Comparison of ENCODE assay signal across 1 cellular context in the genomic region with DNA sequence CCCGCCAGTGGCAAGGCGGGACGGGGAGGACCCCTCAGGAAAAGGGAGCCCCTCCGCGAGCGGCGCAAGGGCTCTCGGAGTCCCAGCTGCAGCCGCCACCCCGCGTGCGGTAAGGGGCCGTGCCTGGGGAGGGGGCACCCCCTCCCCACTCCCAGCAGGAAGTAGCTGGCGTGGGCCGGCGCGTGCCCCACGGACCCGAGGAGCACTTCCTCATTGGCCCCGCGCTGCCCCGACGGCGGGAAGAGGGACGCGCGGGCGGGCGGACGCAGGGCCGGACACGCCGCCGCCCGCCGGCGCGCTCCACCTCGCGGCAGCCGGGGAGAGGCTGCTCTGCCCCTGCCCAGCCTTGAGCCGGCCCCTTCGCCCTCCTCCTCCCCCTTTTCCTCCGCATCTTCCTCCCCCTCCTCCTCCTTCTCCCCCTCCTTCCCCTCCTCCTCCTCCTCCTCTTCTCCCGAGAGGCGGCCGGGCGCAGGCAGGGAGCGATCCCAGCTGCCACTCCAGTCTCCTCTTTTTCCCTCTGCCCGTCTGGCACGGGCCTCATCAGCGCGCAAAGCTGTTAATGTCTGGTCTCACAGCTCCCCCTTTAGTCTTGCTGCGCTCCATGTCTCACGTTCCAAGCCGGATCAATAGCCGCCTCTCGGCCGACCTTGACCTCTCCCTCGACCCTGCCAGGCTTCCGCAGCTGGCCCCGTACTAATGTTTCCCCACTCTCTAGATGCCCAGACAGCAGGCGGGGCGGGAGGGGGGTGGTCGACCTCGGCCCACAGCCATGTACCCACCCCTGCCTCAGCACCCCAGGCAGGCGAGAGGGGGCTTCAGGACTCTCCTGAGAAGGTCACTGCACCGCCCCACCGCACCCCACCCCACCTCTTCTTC.
A peak's percentile ranks its signal among the peaks of the same experiment; 100 is the strongest.
TF ChIP-seq lines count a peak whose summit lies in the region.

No MANE protein-coding gene starts in this region.

TF ChIP-seq in HepG2, 621 proteins besides CTCF, POLR2A, EP300 and RAD21 (continued from another document and continues in another):
- TF ChIP-seq PATZ1 (CRISPR knock-in tag; IDR thresholded peaks at IDR 0.05): peak; percentile 60; the same call in 1 of the 2 replicates
- TF ChIP-seq DPF2 (CRISPR knock-in tag; IDR thresholded peaks at IDR 0.05; ENCODE audit: borderline replicate concordance, low read depth): 0 out of 2 replicates have a peak, but pooled peaks have one; percentile 34
- peak; percentile 28; the same call in 1 of the 2 replicates for TF ChIP-seq HOXA3 (CRISPR knock-in tag; IDR thresholded peaks at IDR 0.05)
- TF ChIP-seq, protein P1, sequence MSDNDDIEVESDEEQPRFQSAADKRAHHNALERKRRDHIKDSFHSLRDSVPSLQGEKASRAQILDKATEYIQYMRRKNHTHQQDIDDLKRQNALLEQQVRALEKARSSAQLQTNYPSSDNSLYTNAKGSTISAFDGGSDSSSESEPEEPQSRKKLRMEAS (IDR thresholded peaks at IDR 0.05): peak; percentile 70
- no peak for TF ChIP-seq ZFP36L1 (CRISPR knock-in tag; IDR thresholded peaks at IDR 0.05)
- TF ChIP-seq ZNF740 (CRISPR knock-in tag; IDR thresholded peaks at IDR 0.05): no peak
- 0 out of 2 replicates have a peak, but pooled peaks have one; percentile 37 for TF ChIP-seq ZNF564 (CRISPR knock-in tag; IDR thresholded peaks at IDR 0.05)
- TF ChIP-seq ZNF263 (CRISPR knock-in tag; IDR thresholded peaks at IDR 0.05): peak; percentile 85
- TF ChIP-seq ATF7 (IDR thresholded peaks at IDR 0.05): no peak
- TF ChIP-seq ATF7 (CRISPR knock-in tag; IDR thresholded peaks at IDR 0.05): no peak
- peak; percentile 62; the same call in 1 of the 2 replicates for TF ChIP-seq ZFP91 (CRISPR knock-in tag; IDR thresholded peaks at IDR 0.05; ENCODE audit: borderline replicate concordance)
- TF ChIP-seq ONECUT2 (CRISPR knock-in tag; IDR thresholded peaks at IDR 0.05): peak; percentile 94
- TF ChIP-seq, protein P2, sequence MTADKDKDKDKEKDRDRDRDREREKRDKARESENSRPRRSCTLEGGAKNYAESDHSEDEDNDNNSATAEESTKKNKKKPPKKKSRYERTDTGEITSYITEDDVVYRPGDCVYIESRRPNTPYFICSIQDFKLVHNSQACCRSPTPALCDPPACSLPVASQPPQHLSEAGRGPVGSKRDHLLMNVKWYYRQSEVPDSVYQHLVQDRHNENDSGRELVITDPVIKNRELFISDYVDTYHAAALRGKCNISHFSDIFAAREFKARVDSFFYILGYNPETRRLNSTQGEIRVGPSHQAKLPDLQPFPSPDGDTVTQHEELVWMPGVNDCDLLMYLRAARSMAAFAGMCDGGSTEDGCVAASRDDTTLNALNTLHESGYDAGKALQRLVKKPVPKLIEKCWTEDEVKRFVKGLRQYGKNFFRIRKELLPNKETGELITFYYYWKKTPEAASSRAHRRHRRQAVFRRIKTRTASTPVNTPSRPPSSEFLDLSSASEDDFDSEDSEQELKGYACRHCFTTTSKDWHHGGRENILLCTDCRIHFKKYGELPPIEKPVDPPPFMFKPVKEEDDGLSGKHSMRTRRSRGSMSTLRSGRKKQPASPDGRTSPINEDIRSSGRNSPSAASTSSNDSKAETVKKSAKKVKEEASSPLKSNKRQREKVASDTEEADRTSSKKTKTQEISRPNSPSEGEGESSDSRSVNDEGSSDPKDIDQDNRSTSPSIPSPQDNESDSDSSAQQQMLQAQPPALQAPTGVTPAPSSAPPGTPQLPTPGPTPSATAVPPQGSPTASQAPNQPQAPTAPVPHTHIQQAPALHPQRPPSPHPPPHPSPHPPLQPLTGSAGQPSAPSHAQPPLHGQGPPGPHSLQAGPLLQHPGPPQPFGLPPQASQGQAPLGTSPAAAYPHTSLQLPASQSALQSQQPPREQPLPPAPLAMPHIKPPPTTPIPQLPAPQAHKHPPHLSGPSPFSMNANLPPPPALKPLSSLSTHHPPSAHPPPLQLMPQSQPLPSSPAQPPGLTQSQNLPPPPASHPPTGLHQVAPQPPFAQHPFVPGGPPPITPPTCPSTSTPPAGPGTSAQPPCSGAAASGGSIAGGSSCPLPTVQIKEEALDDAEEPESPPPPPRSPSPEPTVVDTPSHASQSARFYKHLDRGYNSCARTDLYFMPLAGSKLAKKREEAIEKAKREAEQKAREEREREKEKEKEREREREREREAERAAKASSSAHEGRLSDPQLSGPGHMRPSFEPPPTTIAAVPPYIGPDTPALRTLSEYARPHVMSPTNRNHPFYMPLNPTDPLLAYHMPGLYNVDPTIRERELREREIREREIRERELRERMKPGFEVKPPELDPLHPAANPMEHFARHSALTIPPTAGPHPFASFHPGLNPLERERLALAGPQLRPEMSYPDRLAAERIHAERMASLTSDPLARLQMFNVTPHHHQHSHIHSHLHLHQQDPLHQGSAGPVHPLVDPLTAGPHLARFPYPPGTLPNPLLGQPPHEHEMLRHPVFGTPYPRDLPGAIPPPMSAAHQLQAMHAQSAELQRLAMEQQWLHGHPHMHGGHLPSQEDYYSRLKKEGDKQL (CRISPR knock-in tag; IDR thresholded peaks at IDR 0.05; ENCODE audit: low read depth): no peak
- TF ChIP-seq TEAD3 (CRISPR knock-in tag; optimal IDR thresholded peaks at IDR 0.05; ENCODE audit: borderline replicate concordance): peak; percentile 34
- peak; percentile 66; the same call in 1 of the 2 replicates for TF ChIP-seq ZBTB7B (CRISPR knock-in tag; IDR thresholded peaks at IDR 0.05)
- TF ChIP-seq RARA (CRISPR knock-in tag; IDR thresholded peaks at IDR 0.05): peak; percentile 95
- TF ChIP-seq FOXK2 (IDR thresholded peaks at IDR 0.05): no peak
- no peak for TF ChIP-seq TP53 (CRISPR knock-in tag; conservative IDR thresholded peaks at IDR 0.05)
- peak; percentile 85 to 94 for TF ChIP-seq NR2F1 (CRISPR knock-in tag; IDR thresholded peaks at IDR 0.05)
- no peak for TF ChIP-seq ZNF629 (CRISPR knock-in tag; conservative IDR thresholded peaks at IDR 0.05)
- TF ChIP-seq ARID2 (CRISPR knock-in tag; IDR thresholded peaks at IDR 0.05; ENCODE audit: borderline replicate concordance): no peak
- peak; percentile 87; the same call in 1 of the 2 replicates for TF ChIP-seq ZBTB7A (CRISPR knock-in tag; IDR thresholded peaks at IDR 0.05)
- TF ChIP-seq THRA (CRISPR knock-in tag; IDR thresholded peaks at IDR 0.05; ENCODE audit: borderline replicate concordance): peak; percentile 58; the same call in 1 of the 2 replicates
- TF ChIP-seq TCF7 (IDR thresholded peaks at IDR 0.05; ENCODE audit: low read depth): peak; percentile 29; the same call in 1 of the 2 replicates
- peak; percentile 36 for TF ChIP-seq HNF4A (CRISPR knock-in tag; IDR thresholded peaks at IDR 0.05)
- peak; percentile 68 for TF ChIP-seq PAXIP1 (CRISPR knock-in tag; conservative IDR thresholded peaks at IDR 0.05)
- TF ChIP-seq ZNF672 (CRISPR knock-in tag; IDR thresholded peaks at IDR 0.05): no peak
- TF ChIP-seq ZNF839 (CRISPR knock-in tag; IDR thresholded peaks at IDR 0.05; ENCODE audit: borderline replicate concordance): no peak
- no peak for TF ChIP-seq SOX6 (IDR thresholded peaks at IDR 0.05)
- TF ChIP-seq SOX6 (CRISPR knock-in tag; IDR thresholded peaks at IDR 0.05): peak; percentile 65
- TF ChIP-seq HDAC1 (CRISPR knock-in tag; IDR thresholded peaks at IDR 0.05): peak; percentile 62
- TF ChIP-seq PCBP2 (optimal IDR thresholded peaks at IDR 0.05; ENCODE audit: low read depth, low read length, poor library complexity, severe bottlenecking): peak; percentile 38
- no peak for TF ChIP-seq ZMAT3 (CRISPR knock-in tag; conservative IDR thresholded peaks at IDR 0.05)
- TF ChIP-seq ZNF576 (CRISPR knock-in tag; IDR thresholded peaks at IDR 0.05): no peak
- no peak for TF ChIP-seq TCF12 (IDR thresholded peaks at IDR 0.05)
- TF ChIP-seq TCF12 (CRISPR knock-in tag; IDR thresholded peaks at IDR 0.05): no peak
- 0 out of 2 replicates have a peak, but pooled peaks have one; percentile 37 for TF ChIP-seq ARID5B (CRISPR knock-in tag; IDR thresholded peaks at IDR 0.05)
- TF ChIP-seq ZNF720 (CRISPR knock-in tag; IDR thresholded peaks at IDR 0.05): no peak
